11 cellular contexts compared by ENCODE assay signal in the genomic region with DNA sequence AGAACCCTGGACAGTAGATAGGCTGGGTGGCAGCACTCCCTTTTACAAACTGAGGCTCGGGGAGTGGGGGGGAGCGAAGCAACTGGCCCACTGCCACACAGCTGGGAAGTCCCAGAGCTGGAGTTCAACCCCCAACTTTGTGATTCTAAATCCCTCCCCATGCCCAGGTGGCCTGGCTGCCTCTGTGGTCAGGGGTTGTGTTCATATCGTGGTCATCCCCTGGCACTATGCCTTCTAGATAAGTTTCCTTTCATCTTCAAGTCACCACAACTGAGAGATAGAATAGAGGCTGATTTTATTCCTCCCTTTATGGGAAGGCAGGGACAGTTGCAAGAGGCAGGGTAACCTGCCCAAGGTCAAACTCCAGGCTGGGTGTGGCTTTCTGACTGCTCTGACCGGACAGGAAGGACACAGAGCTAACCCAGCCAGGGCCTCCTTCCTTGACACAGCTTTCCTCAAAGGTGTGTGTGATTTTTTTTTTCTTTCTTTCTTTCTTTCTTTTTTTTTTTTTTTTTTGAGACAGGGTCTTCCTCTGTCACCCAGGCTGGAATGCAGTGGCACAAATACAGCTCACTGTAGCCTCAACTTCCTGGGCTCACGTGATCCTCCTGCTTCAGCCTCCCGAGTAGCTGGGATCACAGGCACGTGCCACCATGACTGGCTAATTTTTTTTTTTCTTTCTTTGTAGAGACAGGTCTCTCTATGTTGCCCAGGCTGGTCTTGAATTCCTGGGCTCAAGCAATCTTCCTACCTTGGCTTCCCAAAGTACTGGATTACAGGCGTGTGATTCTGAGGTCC. TPM values are rescaled to one million over a fixed set of nuclear protein-coding genes. Genes with fewer than 3 reads are reported as not detected.
DNase-seq lines count a peak whose midpoint lies in the region.
"Had no signal": no experiment of that assay in that cellular context is flagged by ENCODE, and none has a peak within 500 bp of the region (broad histone marks: within the 10 kb centered on the region; RNA-seq: fewer than 3 reads in every experiment).

No MANE protein-coding gene starts in this region.

- H3K27me3 ChIP-seq in CD4-positive, alpha-beta memory T cell (ENCODE audit: insufficient read depth, low read length): no peaks in the 10 kb centered on the region
- H3K27me3 ChIP-seq in muscle layer of duodenum (ENCODE audit: low read depth, low read length): no peaks in the 10 kb centered on the region
- H3K27me3 ChIP-seq: SJSA1 had no signal

- intact Hi-C loops in CD4-positive, alpha-beta memory T cell (cut with micrococcal nuclease): no loop called here

- H3K27ac Mint-ChIP-seq in CD4-positive, alpha-beta memory T cell: peak overlapping the region; percentile 85 to 99 (median 96)

- no peak for DNase-seq in CD4-positive, alpha-beta memory T cell
- peak; percentile 85 for DNase-seq in LoVo (ENCODE audit: low spot score)
- peak; percentile 53 for DNase-seq in amniotic epithelial cell (ENCODE audit: low read depth)
- DNase-seq in DMS 273 (lab: John Stamatoyannopoulos, UW; ENCODE audit: unreplicated experiment): no peak
- DNase-seq in retina: no peak
- DNase-seq in CD1c-positive myeloid dendritic cell (ENCODE audit: extremely low spot score): no peak
- DNase-seq in iPS-NIHi7 (ENCODE audit: extremely low spot score): no peak
- DNase-seq: activated effector memory CD4-positive, alpha-beta T cell treated with Interleukin-2 at 50 U/mL for 16 hours; stimulated activated CD8-positive, alpha-beta memory T cell treated with anti-CD3 and anti-CD28 coated beads, Interleukin-4, amount 100 ng/mL, for 48 hours had no signal

- H3K4me3 ChIP-seq in CD4-positive, alpha-beta memory T cell (ENCODE audit: low read length in 2 of 2): peak overlapping the region in 1 of 2 donors; percentile 32
- no peak overlapping the region for H3K4me3 ChIP-seq in muscle layer of duodenum (ENCODE audit: low read depth in 1 of 2, low read length in 2 of 2)
- H3K4me3 ChIP-seq: SJSA1 had no signal

- peaks cover 67 to 100% (median 81%) of the 10 kb centered on the region in 4 donors for H3K4me1 Mint-ChIP-seq in CD4-positive, alpha-beta memory T cell

- no peaks in the 10 kb centered on the region for H3K9me3 ChIP-seq in CD4-positive, alpha-beta memory T cell (ENCODE audit: control insufficient read depth in 1 of 2, low read length in 2 of 2)
- peaks cover 0 to 6% of the 10 kb centered on the region in 2 donors for H3K9me3 ChIP-seq in muscle layer of duodenum (ENCODE audit: control insufficient read depth in 1 of 2, low read length in 2 of 2)

- H3K4me3 Mint-ChIP-seq in CD4-positive, alpha-beta memory T cell: peak overlapping the region in 6 of 8 donors; percentile 50 to 89 (median 60)

- peak overlapping the region; percentile 51 for H3K27ac ChIP-seq in CD4-positive, alpha-beta memory T cell (ENCODE audit: low read depth, low read length)
- peak overlapping the region; percentile 41 for H3K27ac ChIP-seq in muscle layer of duodenum (ENCODE audit: low read length)
- H3K27ac ChIP-seq: SJSA1 had no signal

- H3K9me3 Mint-ChIP-seq in CD4-positive, alpha-beta memory T cell: peaks cover 0 to 7% (median 0%) of the 10 kb centered on the region in 8 donors

- H3K27me3 Mint-ChIP-seq in CD4-positive, alpha-beta memory T cell: no peaks in the 10 kb centered on the region

- CTCF ChIA-PET in CD4-positive, alpha-beta memory T cell (lab: Charles Lee; ENCODE audit: partially characterized antibody): interaction anchor here (1.0 to 8.5 kb wide), 9 partner anchors 9 to 58 kb away, joined by 3 to 79 read pairs (median 7); no protein-coding TSS in a partner anchor

- POLR2A ChIA-PET in CD4-positive, alpha-beta memory T cell (lab: Charles Lee; ENCODE audit: partially characterized antibody): interaction anchor here (0.7 to 50.6 kb wide), 7 partner anchors 10 to 421 kb away, joined by 3 to 1713 read pairs (median 5); a partner anchor contains a TSS

- H3K36me3 Mint-ChIP-seq in CD4-positive, alpha-beta memory T cell: no peaks in the 10 kb centered on the region

- H3K36me3 ChIP-seq in CD4-positive, alpha-beta memory T cell (ENCODE audit: insufficient read depth, low read length): no peaks in the 10 kb centered on the region
- H3K36me3 ChIP-seq in muscle layer of duodenum (ENCODE audit: control insufficient read depth in 1 of 2, insufficient read depth in 2 of 2, low read length in 2 of 2): no peaks in the 10 kb centered on the region
- H3K36me3 ChIP-seq: SJSA1 had no signal

- H3K4me1 ChIP-seq in CD4-positive, alpha-beta memory T cell (ENCODE audit: insufficient read depth, low read length): peaks cover 98% of the 10 kb centered on the region
- H3K4me1 ChIP-seq in muscle layer of duodenum (ENCODE audit: control insufficient read depth in 1 of 2, insufficient read depth in 2 of 2, low read length in 2 of 2): peaks cover 9 to 18% of the 10 kb centered on the region in 2 donors

RNA-seq across cellular contexts. Expression of a gene that starts 18.4 kb away (rescaled TPM):
- 100 to 1,000 TPM; 111 TPM for total RNA-seq in CD4-positive, alpha-beta memory T cell
- 100 to 1,000 TPM; 150 to 201 TPM for polyA plus RNA-seq in CD4-positive, alpha-beta memory T cell

Comparison
In these comparisons a context has a peak if more than half of its experiments do, and no peak if none do; other contexts are left out.
1. DNase-seq: peak in LoVo (single experiment) and amniotic epithelial cell (single experiment); none in CD4-positive, alpha-beta memory T cell (0 of 5), DMS 273 (single experiment), retina (single experiment), CD1c-positive myeloid dendritic cell (single experiment) and iPS-NIHi7 (single experiment).